Comparison of ENCODE assay signal across 20 cellular contexts in genomic region chr22:47634342-47634741, GRCh38.
"Had no signal": no experiment of that assay in that cellular context is flagged by ENCODE, and none has a peak within 500 bp of the region (broad histone marks: within the 10 kb centered on the region; RNA-seq: fewer than 3 reads in every experiment).

No MANE protein-coding gene starts in this region.

- H3K4me1 Mint-ChIP-seq: central memory CD8-positive, alpha-beta T cell; nephron progenitor cell; stimulated activated naive B cell treated with anti-CD40 and anti-IgM and Interleukin-4, amounts not matched to agents 10 μg/mL and 1 μg/mL and 100 μg/mL, for 72 hours had no signal

- H3K36me3 ChIP-seq: ascending aorta, spleen had no signal

- H3K27me3 ChIP-seq: ascending aorta had no signal

- ATAC-seq: activated T-cell treated with anti-CD3 and anti-CD28 coated beads, Interleukin-2, amount 50 U/mL, for 72 hours; esophagus mucosa; left cardiac atrium; stimulated activated naive B cell treated with anti-CD40 and anti-IgM and Interleukin-4, amounts not matched to agents 10 μg/mL and 1 μg/mL and 100 μg/mL, for 72 hours had no signal

- DNase-seq: activated CD4-positive, alpha-beta T cell treated with anti-CD3 and anti-CD28 coated beads, Interleukin-2, amount 50 U/mL, for 1 hour; activated CD4-positive, CD25-positive, alpha-beta regulatory T cell treated with anti-CD3 and anti-CD28 coated beads, Interleukin-2, amount 50 U/mL, for 72 hours; activated CD8-positive, alpha-beta memory T cell treated with anti-CD3 and anti-CD28 coated beads for 24 hours; activated CD8-positive, alpha-beta memory T cell treated with anti-CD3 and anti-CD28 coated beads, Interleukin-2, amount 50 U/mL, for 48 hours; activated effector memory CD4-positive, alpha-beta T cell treated with anti-CD3 and anti-CD28 coated beads, Interleukin-2, amount 50 U/mL, for 16 hours; activated naive CD4-positive, alpha-beta T cell treated with anti-CD3 and anti-CD28 coated beads, Interleukin-2, amount 50 U/mL, for 16 hours; activated T-cell treated with anti-CD3 and anti-CD28 coated beads, Interleukin-2, amount 50 U/mL, for 72 hours; effector CD4-positive, alpha-beta T cell; left cardiac atrium; nephron progenitor cell; occipital lobe; retina; spleen; stimulated activated naive B cell treated with anti-CD40 and anti-IgM and Interleukin-4, amounts not matched to agents 10 μg/mL and 1 μg/mL and 100 μg/mL, for 72 hours; T-helper 1 cell had no signal

- H3K27ac ChIP-seq: ascending aorta, coronary artery, spleen had no signal

- H3K4me3 Mint-ChIP-seq: activated T-cell treated with anti-CD3 and anti-CD28 coated beads, Interleukin-2, amount 50 U/mL, for 72 hours; central memory CD8-positive, alpha-beta T cell; nephron progenitor cell; stimulated activated naive B cell treated with anti-CD40 and anti-IgM and Interleukin-4, amounts not matched to agents 10 μg/mL and 1 μg/mL and 100 μg/mL, for 72 hours had no signal

- H3K4me1 ChIP-seq: ascending aorta, spleen had no signal

- H3K27ac Mint-ChIP-seq: activated T-cell treated with anti-CD3 and anti-CD28 coated beads, Interleukin-2, amount 50 U/mL, for 72 hours; nephron progenitor cell; stimulated activated naive B cell treated with anti-CD40 and anti-IgM and Interleukin-4, amounts not matched to agents 10 μg/mL and 1 μg/mL and 100 μg/mL, for 72 hours had no signal

- H3K36me3 Mint-ChIP-seq: stimulated activated naive B cell treated with anti-CD40 and anti-IgM and Interleukin-4, amounts not matched to agents 10 μg/mL and 1 μg/mL and 100 μg/mL, for 72 hours had no signal

- H3K4me3 ChIP-seq: ascending aorta, coronary artery, lung, spleen had no signal
